13 cellular contexts compared by ENCODE assay signal in the genomic region with DNA sequence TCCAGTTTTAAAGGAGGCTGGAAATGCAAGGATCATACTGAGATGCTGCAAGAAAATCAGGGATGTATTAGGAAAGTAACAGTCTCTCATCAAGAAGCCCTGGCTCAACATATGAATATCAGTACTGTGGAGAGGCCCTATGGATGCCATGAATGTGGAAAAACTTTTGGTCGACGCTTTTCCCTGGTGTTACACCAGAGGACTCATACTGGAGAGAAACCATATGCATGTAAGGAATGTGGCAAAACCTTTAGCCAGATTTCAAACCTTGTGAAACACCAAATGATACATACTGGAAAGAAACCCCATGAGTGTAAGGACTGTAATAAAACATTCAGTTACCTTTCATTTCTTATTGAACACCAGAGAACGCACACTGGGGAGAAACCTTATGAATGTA. TPM values are rescaled to one million over a fixed set of nuclear protein-coding genes. Genes with fewer than 3 reads are reported as not detected.
DNase-seq lines count a peak whose midpoint lies in the region; ATAC-seq and TF ChIP-seq lines count a peak whose summit lies in the region.
"Had no signal": no experiment of that assay in that cellular context is flagged by ENCODE, and none has a peak within 500 bp of the region (broad histone marks: within the 10 kb centered on the region; RNA-seq: fewer than 3 reads in every experiment).

No MANE protein-coding gene starts in this region.

- peaks cover 8% of the 10 kb centered on the region for H3K79me1 ChIP-seq in mesenchymal stem cell (replicated peaks; ENCODE audit: low read length, poor library complexity, severe bottlenecking)

- no peak overlapping the region for H2BK5ac ChIP-seq in mesenchymal stem cell (ENCODE audit: low read depth, low read length, poor library complexity, severe bottlenecking)

- H4K91ac ChIP-seq in mesenchymal stem cell (ENCODE audit: low read length) = no peak overlapping the region

- H4K20me1 ChIP-seq in BLaER1 = no peaks in the 10 kb centered on the region

- H3K23ac ChIP-seq in mesenchymal stem cell (ENCODE audit: low read length in 2 of 2) = no peak overlapping the region

- WGBS in mesenchymal stem cell = 94% methylated on average over 3 of the region's 3 CpGs

- no peak overlapping the region for H2BK15ac ChIP-seq in mesenchymal stem cell (ENCODE audit: low read depth, poor library complexity, severe bottlenecking)

- H3K4me1 ChIP-seq in BLaER1 = no peaks in the 10 kb centered on the region
- H3K4me1 ChIP-seq in mesenchymal stem cell (ENCODE audit: control insufficient read depth, insufficient read depth, low read depth, low read length) = no peaks in the 10 kb centered on the region
- H3K4me1 ChIP-seq: adrenal gland had no signal

- no peak overlapping the region for H3K14ac ChIP-seq in mesenchymal stem cell (ENCODE audit: low read length in 2 of 2)

- peak overlapping the region; percentile 52 for H3K4me3 ChIP-seq in BLaER1
- no peak overlapping the region for H3K4me3 ChIP-seq in cardiac fibroblast (replicated peaks in 1 of 2; ENCODE audit: low read depth in 2 of 2, low read length in 2 of 2)
- H3K4me3 ChIP-seq in mesenchymal stem cell (ENCODE audit: insufficient read depth in 1 of 2, low read depth in 1 of 2, low read length in 2 of 2) = peak overlapping the region in 1 of 2 experiments; percentile 71

- H3K9ac ChIP-seq in BLaER1 = no peak overlapping the region
- no peak overlapping the region for H3K9ac ChIP-seq in mesenchymal stem cell (ENCODE audit: low read length)

- H3K4ac ChIP-seq in mesenchymal stem cell (ENCODE audit: low read depth in 1 of 2, low read length in 2 of 2) = no peak overlapping the region

- H3K27me3 ChIP-seq in BLaER1 = no peaks in the 10 kb centered on the region
- no peaks in the 10 kb centered on the region for H3K27me3 ChIP-seq in mesenchymal stem cell (ENCODE audit: control insufficient read depth in 1 of 2, insufficient read depth in 1 of 2, low read length in 2 of 2)
- H3K27me3 ChIP-seq: adrenal gland had no signal

- H3K27ac ChIP-seq in BLaER1 (no peak overlapping the region), mesenchymal stem cell (ENCODE audit: low read length, poor library complexity, severe bottlenecking) (no peak overlapping the region)
- H3K27ac ChIP-seq: adrenal gland had no signal

- TF ChIP-seq CTCF in cardiac fibroblast (IDR thresholded peaks at IDR 0.05; ENCODE audit: low read depth, low read length) = no peak

- peaks cover 100% of the 10 kb centered on the region for H3K9me3 ChIP-seq in BLaER1
- H3K9me3 ChIP-seq in mesenchymal stem cell (ENCODE audit: control insufficient read depth, low read length) = peaks cover 99% of the 10 kb centered on the region

- ATAC-seq in GM21526 (IDR thresholded peaks at IDR 0.05; ENCODE audit: low FRiP score, unreplicated experiment) = no peak
- no peak for ATAC-seq in HG02642 (IDR thresholded peaks at IDR 0.05; ENCODE audit: poor library complexity, unreplicated experiment)
- ATAC-seq in GM18861 (IDR thresholded peaks at IDR 0.05; ENCODE audit: unreplicated experiment) = no peak

- H4K8ac ChIP-seq in mesenchymal stem cell (ENCODE audit: low read length) = no peak overlapping the region

- no peak overlapping the region for H2BK120ac ChIP-seq in mesenchymal stem cell (ENCODE audit: low read depth, low read length)

- peaks cover 100% of the 10 kb centered on the region for H3K36me3 ChIP-seq in BLaER1
- peaks cover 28 to 79% of the 10 kb centered on the region in 2 experiments for H3K36me3 ChIP-seq in mesenchymal stem cell (ENCODE audit: control insufficient read depth in 1 of 2, insufficient read depth in 2 of 2, low read depth in 1 of 2, low read length in 2 of 2)

- no peak overlapping the region for H2AFZ ChIP-seq in mesenchymal stem cell (ENCODE audit: low read depth, low read length)

- H3K18ac ChIP-seq in mesenchymal stem cell (ENCODE audit: low read depth in 1 of 2, low read length in 2 of 2) = no peak overlapping the region

- H3K4me2 ChIP-seq in BLaER1 (no peak overlapping the region), mesenchymal stem cell (ENCODE audit: low read length, poor library complexity, severe bottlenecking) (no peak overlapping the region)

- DNase-seq in HT1080 (ENCODE audit: low read depth) (peak; percentile 2), cardiac fibroblast (ENCODE audit: low read depth in 2 of 2) (peak; percentile 2 to 22), mesenchymal stem cell (peak; percentile 17), MV-4-11 (lab: John Stamatoyannopoulos, UW) (no peak)
- DNase-seq: activated CD4-positive, alpha-beta T cell treated with anti-CD3 and anti-CD28 coated beads, Interleukin-2, amount 50 U/mL, for 4 hours; activated T-cell treated with anti-CD3 and anti-CD28 coated beads, Interleukin-2, amount 50 U/mL, for 48 hours; adrenal gland; HCEC 1CT; immature natural killer cell had no signal

- no peak overlapping the region for H2AK5ac ChIP-seq in mesenchymal stem cell (ENCODE audit: low read length, severe bottlenecking)

- H2BK12ac ChIP-seq in mesenchymal stem cell (ENCODE audit: low read length in 2 of 2) = no peak overlapping the region

RNA-seq across cellular contexts. Expression of gene ZNF891, which starts 24.5 kb away (rescaled TPM):
- 0.30 and 0.37 TPM in 2 replicates for total RNA-seq in HT1080 (2014; rRNA removed; shearing (Covaris generic))
- 0.19 and 0.20 TPM in 2 replicates for polyA plus RNA-seq in HT1080 (2015; cell fraction: cytosol; rRNA removed)
- polyA plus RNA-seq in HT1080 (2015; cell fraction: nucleus; rRNA removed) = 1.3 TPM in 2 replicates
- 0.35 TPM for polyA plus RNA-seq in mesenchymal stem cell (2013, experiment 1 of 2)
- polyA plus RNA-seq in mesenchymal stem cell (2013, experiment 2 of 2) = 0.36 TPM

RNA-seq across cellular contexts. Expression of gene ZNF10, which starts 24.8 kb away (rescaled TPM):
- 0.50 and 0.59 TPM in 2 replicates for total RNA-seq in HT1080 (2014; rRNA removed; shearing (Covaris generic))
- polyA plus RNA-seq in HT1080 (2015; cell fraction: cytosol; rRNA removed) = 0.26 and 0.63 TPM in 2 replicates
- polyA plus RNA-seq in HT1080 (2015; cell fraction: nucleus; rRNA removed) = 2.2 and 2.4 TPM in 2 replicates
- polyA plus RNA-seq in mesenchymal stem cell (2013, experiment 1 of 2) = 4.1 TPM
- polyA plus RNA-seq in mesenchymal stem cell (2013, experiment 2 of 2) = 3.6 TPM

RNA-seq across cellular contexts. Expression of gene ZNF140, which starts 24.9 kb away (rescaled TPM):
- 14.9 and 15.2 TPM in 2 replicates for total RNA-seq in HT1080 (2014; rRNA removed; shearing (Covaris generic))
- 8.2 and 11.4 TPM in 2 replicates for polyA plus RNA-seq in HT1080 (2015; cell fraction: cytosol; rRNA removed)
- 11.8 and 13.6 TPM in 2 replicates for polyA plus RNA-seq in HT1080 (2015; cell fraction: nucleus; rRNA removed)
- 8.2 TPM for polyA plus RNA-seq in mesenchymal stem cell (2013, experiment 1 of 2)
- 8.0 TPM for polyA plus RNA-seq in mesenchymal stem cell (2013, experiment 2 of 2)
